Comparison of ENCODE assay signal across 24 cellular contexts in genomic region chr6:162921062-162921461, GRCh38.
"Had no signal": no experiment of that assay in that cellular context is flagged by ENCODE, and none has a peak within 500 bp of the region (broad histone marks: within the 10 kb centered on the region; RNA-seq: fewer than 3 reads in every experiment).

No MANE protein-coding gene starts in this region.

- H3K4me3 Mint-ChIP-seq: effector memory CD8-positive, alpha-beta T cell; endodermal cell; mesothelial cell of epicardium; naive B cell had no signal

- DNase-seq: dermis blood vessel endothelial cell; effector CD8-positive, alpha-beta T cell; effector memory CD8-positive, alpha-beta T cell; endodermal cell; erythroblast; esophagus squamous epithelium; foreskin fibroblast; foreskin melanocyte; gastrocnemius medialis; glutamatergic neuron; head of caudate nucleus; heart right ventricle; hippocampal formation; left cardiac atrium; left lung; left ventricle myocardium superior; lower lobe of right lung; mesenchymal stem cell; mucosa of descending colon; naive B cell had no signal

- H3K27me3 Mint-ChIP-seq: naive B cell had no signal

- H3K27ac ChIP-seq: coronary artery, epithelial cell of prostate, esophagus squamous epithelium, gastrocnemius medialis, heart right ventricle, left lung, lower lobe of right lung had no signal

- H3K4me1 Mint-ChIP-seq: endodermal cell, mesothelial cell of epicardium, naive B cell had no signal

- H3K27me3 ChIP-seq: esophagus squamous epithelium, gastrocnemius medialis, heart right ventricle, left lung had no signal

- H3K4me1 ChIP-seq: esophagus squamous epithelium, gastrocnemius medialis, heart right ventricle, left lung, lower lobe of right lung had no signal

- H3K27ac Mint-ChIP-seq: effector memory CD8-positive, alpha-beta T cell; endodermal cell; mesothelial cell of epicardium; naive B cell had no signal

- ATAC-seq: effector memory CD8-positive, alpha-beta T cell; esophagus mucosa; gastrocnemius medialis; heart right ventricle; left cardiac atrium; left lung; left ventricle myocardium superior; lower lobe of right lung; mucosa of descending colon had no signal

- H3K4me3 ChIP-seq: coronary artery, esophagus squamous epithelium, gastrocnemius medialis, heart right ventricle, left lung, lower lobe of right lung, mucosa of descending colon had no signal

- H3K36me3 ChIP-seq: esophagus squamous epithelium, gastrocnemius medialis, heart right ventricle, left lung, lower lobe of right lung had no signal

- H3K36me3 Mint-ChIP-seq: mesothelial cell of epicardium, naive B cell had no signal
